Comparison of ENCODE assay signal across 22 cellular contexts in genomic region chr1:1051127-1051810, GRCh38. TPM values are rescaled to one million over a fixed set of nuclear protein-coding genes. Genes with fewer than 3 reads are reported as not detected.
"Had no signal": no experiment of that assay in that cellular context is flagged by ENCODE, and none has a peak within 500 bp of the region (broad histone marks: within the 10 kb centered on the region; RNA-seq: fewer than 3 reads in every experiment).

No MANE protein-coding gene starts in this region.

- ATAC-seq: activated CD8-positive, alpha-beta T cell treated with anti-CD3 and anti-CD28 coated beads, Interleukin-2, amount 10 ng/mL, durations not matched to agents 7 days and 5 days; activated naive CD4-positive, alpha-beta T cell treated with anti-CD3 and anti-CD28 coated beads, Interleukin-2, amount 50 U/mL, for 72 hours; esophagus mucosa; left lobe of liver; natural killer cell treated with Interleukin-12 subunit alpha and Interleukin-12 subunit beta and Interleukin-15 and Interleukin-18, amount 100 ng/mL, for 72 hours had no signal

- H3K9me3 ChIP-seq: tibial nerve, uterus had no signal

- H3K9me3 Mint-ChIP-seq: activated B cell treated with CpG ODN at 0.5 μM for 24 hours; activated CD4-positive, alpha-beta T cell treated with anti-CD3 and anti-CD28 coated beads, Interleukin-2, amount 10 ng/mL, durations not matched to agents 24 days and 14 days; activated naive CD4-positive, alpha-beta T cell treated with anti-CD3 and anti-CD28 coated beads, Interleukin-2, amount 50 U/mL, for 72 hours; natural killer cell treated with Interleukin-12 subunit alpha and Interleukin-12 subunit beta and Interleukin-15 and Interleukin-18, amount 100 ng/mL, for 72 hours had no signal

- DNase-seq: activated B cell treated with CpG ODN at 0.5 μM for 24 hours; activated CD4-positive, alpha-beta T cell treated with anti-CD3 and anti-CD28 coated beads, Interleukin-2, amount 10 ng/mL, durations not matched to agents 24 days and 14 days; activated CD8-positive, alpha-beta memory T cell treated with anti-CD3 and anti-CD28 coated beads, Interleukin-2, amount 50 U/mL, for 4 hours; activated CD8-positive, alpha-beta T cell treated with anti-CD3 and anti-CD28 coated beads, Interleukin-2, amount 10 ng/mL, durations not matched to agents 7 days and 5 days; activated effector memory CD4-positive, alpha-beta T cell treated with anti-CD3 and anti-CD28 coated beads, Interleukin-2, amount 50 U/mL, for 16 hours; activated T-cell treated with anti-CD3 and anti-CD28 coated beads, Interleukin-2, amount 50 U/mL, for 48 hours; amniotic stem cell; islet precursor cell; nucleus accumbens; retina; stimulated activated CD4-positive, alpha-beta T cell treated with anti-CD3 and anti-CD28 coated beads, Interleukin-4, amount 100 ng/mL, for 24 hours; stimulated activated naive CD4-positive, alpha-beta T cell treated with Interleukin-2 at 50 U/mL for 16 hours; substantia nigra; uterus had no signal

- H3K4me3 ChIP-seq: dorsolateral prefrontal cortex, skin epidermis, tibial nerve, uterus had no signal

- H3K36me3 Mint-ChIP-seq: activated naive CD4-positive, alpha-beta T cell treated with anti-CD3 and anti-CD28 coated beads, Interleukin-2, amount 50 U/mL, for 72 hours; natural killer cell treated with Interleukin-12 subunit alpha and Interleukin-12 subunit beta and Interleukin-15 and Interleukin-18, amount 100 ng/mL, for 72 hours had no signal

- H3K4me1 ChIP-seq: tibial nerve, uterus had no signal

- H3K27ac ChIP-seq: skin epidermis, tibial nerve, uterus had no signal

- H3K27me3 ChIP-seq: dorsolateral prefrontal cortex, tibial nerve, uterus had no signal

- H3K36me3 ChIP-seq: uterus had no signal

- H3K4me3 Mint-ChIP-seq: activated CD4-positive, alpha-beta T cell treated with anti-CD3 and anti-CD28 coated beads, Interleukin-2, amount 10 ng/mL, durations not matched to agents 24 days and 14 days; activated CD8-positive, alpha-beta T cell treated with anti-CD3 and anti-CD28 coated beads, Interleukin-2, amount 10 ng/mL, durations not matched to agents 7 days and 5 days; natural killer cell treated with Interleukin-12 subunit alpha and Interleukin-12 subunit beta and Interleukin-15 and Interleukin-18, amount 100 ng/mL, for 72 hours had no signal

- H3K27me3 Mint-ChIP-seq: activated B cell treated with CpG ODN at 0.5 μM for 24 hours; activated CD4-positive, alpha-beta T cell treated with anti-CD3 and anti-CD28 coated beads, Interleukin-2, amount 10 ng/mL, durations not matched to agents 24 days and 14 days; natural killer cell treated with Interleukin-12 subunit alpha and Interleukin-12 subunit beta and Interleukin-15 and Interleukin-18, amount 100 ng/mL, for 72 hours had no signal

- H3K27ac Mint-ChIP-seq: activated CD8-positive, alpha-beta T cell treated with anti-CD3 and anti-CD28 coated beads, Interleukin-2, amount 10 ng/mL, durations not matched to agents 7 days and 5 days; activated naive CD4-positive, alpha-beta T cell treated with anti-CD3 and anti-CD28 coated beads, Interleukin-2, amount 50 U/mL, for 72 hours; natural killer cell treated with Interleukin-12 subunit alpha and Interleukin-12 subunit beta and Interleukin-15 and Interleukin-18, amount 100 ng/mL, for 72 hours had no signal

RNA-seq across cellular contexts. Expression of gene RNF223, which starts 22.8 kb away (rescaled TPM):
- total RNA-seq: activated B cell treated with CpG ODN at 0.5 μM for 24 hours; activated CD4-positive, alpha-beta T cell treated with anti-CD3 and anti-CD28 coated beads, Interleukin-2, amount 10 ng/mL, durations not matched to agents 24 days and 14 days; activated CD8-positive, alpha-beta T cell treated with anti-CD3 and anti-CD28 coated beads, Interleukin-2, amount 10 ng/mL, durations not matched to agents 7 days and 5 days; activated naive CD4-positive, alpha-beta T cell treated with anti-CD3 and anti-CD28 coated beads, Interleukin-2, amount 50 U/mL, for 72 hours; cardiac septum; left lobe of liver; natural killer cell treated with Interleukin-12 subunit alpha and Interleukin-12 subunit beta and Interleukin-15 and Interleukin-18, amount 100 ng/mL, for 72 hours; tibial nerve; uterus had no signal

RNA-seq across cellular contexts. Expression of gene HES4, which starts 51.4 kb away (rescaled TPM):
- total RNA-seq: natural killer cell treated with Interleukin-12 subunit alpha and Interleukin-12 subunit beta and Interleukin-15 and Interleukin-18, amount 100 ng/mL, for 72 hours had no signal
